9 cellular contexts compared by ENCODE assay signal in genomic region chrX:47194388-47194787, GRCh38. TPM values are rescaled to one million over a fixed set of nuclear protein-coding genes. Genes with fewer than 3 reads are reported as not detected.
DNase-seq lines count a peak whose midpoint lies in the region; ATAC-seq, FAIRE-seq and TF ChIP-seq lines count a peak whose summit lies in the region.
"Had no signal": no experiment of that assay in that cellular context is flagged by ENCODE, and none has a peak within 500 bp of the region (broad histone marks: within the 10 kb centered on the region; RNA-seq: fewer than 3 reads in every experiment).

No MANE protein-coding gene starts in this region.

- WGBS in liver: 24% methylated on average over 8 of the region's 8 CpGs
- WGBS in tibial nerve, 2 donors: 4 to 18% methylated on average over 6 to 8 of the region's 8 CpGs

- H3K4me3 ChIP-seq in ascending aorta (peak overlapping the region; percentile 72 to 99), liver (ENCODE audit: low read depth in 1 of 3, low read length in 3 of 3) (peak overlapping the region; percentile 74 to 91 (median 80)), tibial nerve (peak overlapping the region; percentile 72 to 83 (median 78))

- ATAC-seq in GM21367 (IDR thresholded peaks at IDR 0.05; ENCODE audit: unreplicated experiment): no peak

- TF ChIP-seq EP300 in tibial nerve (IDR thresholded peaks at IDR 0.05): no peak

- peak; percentile 58 for DNase-seq in activated CD4-positive, alpha-beta T cell treated with anti-CD3 and anti-CD28 coated beads, Interleukin-2, amount 10 ng/mL, durations not matched to agents 24 days and 14 days
- DNase-seq in activated CD4-positive, alpha-beta T cell treated with anti-CD3 and anti-CD28 coated beads for 1 hour: no peak
- DNase-seq in ascending aorta (ENCODE audit: low spot score in 2 of 2) (no peak), tibial nerve (ENCODE audit: low spot score in 2 of 2) (no peak), kidney glomerular epithelial cell (lab: John Stamatoyannopoulos, UW) (no peak), D721Med (ENCODE audit: insufficient read length, low spot score) (no peak)
- DNase-seq: NCI-H2107 had no signal

- TF ChIP-seq RAD21 in liver (IDR thresholded peaks at IDR 0.05): no peak

- peak overlapping the region; percentile 70 to 90 for H3K9ac ChIP-seq in liver (ENCODE audit: low read depth in 1 of 2, low read length in 2 of 2)

- peaks cover 12 to 24% of the 10 kb centered on the region in 2 donors for H3K4me1 ChIP-seq in ascending aorta
- peaks cover 8 to 49% (median 31%) of the 10 kb centered on the region in 4 donors for H3K4me1 ChIP-seq in liver (ENCODE audit: control insufficient read depth in 4 of 4, insufficient read depth in 4 of 4, low read length in 3 of 4)
- peaks cover 0 to 60% (median 22%) of the 10 kb centered on the region in 4 donors for H3K4me1 ChIP-seq in tibial nerve

- H3K9me3 ChIP-seq in ascending aorta (no peaks in the 10 kb centered on the region), liver (ENCODE audit: control insufficient read depth in 4 of 4, low read length in 3 of 4) (no peaks in the 10 kb centered on the region), tibial nerve (no peaks in the 10 kb centered on the region)

- H3K9me3 Mint-ChIP-seq in activated CD4-positive, alpha-beta T cell treated with anti-CD3 and anti-CD28 coated beads, Interleukin-2, amount 10 ng/mL, durations not matched to agents 24 days and 14 days: no peaks in the 10 kb centered on the region

- H3K27me3 Mint-ChIP-seq in activated CD4-positive, alpha-beta T cell treated with anti-CD3 and anti-CD28 coated beads, Interleukin-2, amount 10 ng/mL, durations not matched to agents 24 days and 14 days: no peaks in the 10 kb centered on the region

- peaks cover 31% of the 10 kb centered on the region for H3K4me1 Mint-ChIP-seq in activated CD4-positive, alpha-beta T cell treated with anti-CD3 and anti-CD28 coated beads, Interleukin-2, amount 10 ng/mL, durations not matched to agents 24 days and 14 days

- peaks cover 37% of the 10 kb centered on the region for H3K36me3 Mint-ChIP-seq in activated CD4-positive, alpha-beta T cell treated with anti-CD3 and anti-CD28 coated beads, Interleukin-2, amount 10 ng/mL, durations not matched to agents 24 days and 14 days (ENCODE audit: low read depth)

- H3K27ac Mint-ChIP-seq in activated CD4-positive, alpha-beta T cell treated with anti-CD3 and anti-CD28 coated beads, Interleukin-2, amount 10 ng/mL, durations not matched to agents 24 days and 14 days: peak overlapping the region; percentile 98

- intact Hi-C loops in activated CD4-positive, alpha-beta T cell treated with anti-CD3 and anti-CD28 coated beads, Interleukin-2, amount 10 ng/mL, durations not matched to agents 24 days and 14 days (cut with micrococcal nuclease): loop anchor here (5.0 to 10.0 kb wide), 2 partner anchors 173 to 460 kb away; partner anchors contain the start of genes ELK1 and UXT
- intact Hi-C loops in ascending aorta (cut with DNase I): loop anchor here (1.0 to 10.0 kb wide), 5 partner anchors 38 to 460 kb away; partner anchors contain the start of genes ELK1, USP11, UXT and ZNF41

- H3K4me3 Mint-ChIP-seq in activated CD4-positive, alpha-beta T cell treated with anti-CD3 and anti-CD28 coated beads, Interleukin-2, amount 10 ng/mL, durations not matched to agents 24 days and 14 days: peak overlapping the region; percentile 94

- no peak for FAIRE-seq in D721Med (lab: Jason Lieb, UNC)

- H3K27me3 ChIP-seq in ascending aorta (no peaks in the 10 kb centered on the region), liver (ENCODE audit: control insufficient read depth in 4 of 4, insufficient read depth in 4 of 4, low read length in 3 of 4) (peaks cover 0 to 4% (median 0%) of the 10 kb centered on the region in 4 donors), tibial nerve (peaks cover 0 to 3% of the 10 kb centered on the region in 2 donors)

- peaks cover 5 to 15% of the 10 kb centered on the region in 2 donors for H3K36me3 ChIP-seq in ascending aorta
- H3K36me3 ChIP-seq in liver (ENCODE audit: control insufficient read depth in 4 of 4, insufficient read depth in 3 of 4, low read depth in 1 of 4, low read length in 3 of 4): peaks cover 0 to 14% (median 5%) of the 10 kb centered on the region in 4 donors
- peaks cover 3 to 12% (median 7%) of the 10 kb centered on the region in 3 donors for H3K36me3 ChIP-seq in tibial nerve

- H3K27ac ChIP-seq in ascending aorta: peak overlapping the region; percentile 95 to 99
- peak overlapping the region; percentile 91 to 94 for H3K27ac ChIP-seq in liver (ENCODE audit: low read depth in 1 of 2, low read length in 2 of 2)
- peak overlapping the region; percentile 86 to 98 (median 97) for H3K27ac ChIP-seq in tibial nerve

- TF ChIP-seq POLR2A in tibial nerve (IDR thresholded peaks at IDR 0.05): no peak

- TF ChIP-seq CTCF in ascending aorta (IDR thresholded peaks at IDR 0.05): no peak
- TF ChIP-seq CTCF in liver (IDR thresholded peaks at IDR 0.05; ENCODE audit: low read depth, low read length, missing input control): no peak
- no peak for TF ChIP-seq CTCF in tibial nerve (IDR thresholded peaks at IDR 0.05)
- no peak for TF ChIP-seq CTCF in D721Med (IDR thresholded peaks at IDR 0.05; ENCODE audit: insufficient read depth, missing control alignments)

TF ChIP-seq in liver, 16 proteins besides CTCF, POLR2A, EP300 and RAD21:
- TF ChIP-seq, protein P1, sequence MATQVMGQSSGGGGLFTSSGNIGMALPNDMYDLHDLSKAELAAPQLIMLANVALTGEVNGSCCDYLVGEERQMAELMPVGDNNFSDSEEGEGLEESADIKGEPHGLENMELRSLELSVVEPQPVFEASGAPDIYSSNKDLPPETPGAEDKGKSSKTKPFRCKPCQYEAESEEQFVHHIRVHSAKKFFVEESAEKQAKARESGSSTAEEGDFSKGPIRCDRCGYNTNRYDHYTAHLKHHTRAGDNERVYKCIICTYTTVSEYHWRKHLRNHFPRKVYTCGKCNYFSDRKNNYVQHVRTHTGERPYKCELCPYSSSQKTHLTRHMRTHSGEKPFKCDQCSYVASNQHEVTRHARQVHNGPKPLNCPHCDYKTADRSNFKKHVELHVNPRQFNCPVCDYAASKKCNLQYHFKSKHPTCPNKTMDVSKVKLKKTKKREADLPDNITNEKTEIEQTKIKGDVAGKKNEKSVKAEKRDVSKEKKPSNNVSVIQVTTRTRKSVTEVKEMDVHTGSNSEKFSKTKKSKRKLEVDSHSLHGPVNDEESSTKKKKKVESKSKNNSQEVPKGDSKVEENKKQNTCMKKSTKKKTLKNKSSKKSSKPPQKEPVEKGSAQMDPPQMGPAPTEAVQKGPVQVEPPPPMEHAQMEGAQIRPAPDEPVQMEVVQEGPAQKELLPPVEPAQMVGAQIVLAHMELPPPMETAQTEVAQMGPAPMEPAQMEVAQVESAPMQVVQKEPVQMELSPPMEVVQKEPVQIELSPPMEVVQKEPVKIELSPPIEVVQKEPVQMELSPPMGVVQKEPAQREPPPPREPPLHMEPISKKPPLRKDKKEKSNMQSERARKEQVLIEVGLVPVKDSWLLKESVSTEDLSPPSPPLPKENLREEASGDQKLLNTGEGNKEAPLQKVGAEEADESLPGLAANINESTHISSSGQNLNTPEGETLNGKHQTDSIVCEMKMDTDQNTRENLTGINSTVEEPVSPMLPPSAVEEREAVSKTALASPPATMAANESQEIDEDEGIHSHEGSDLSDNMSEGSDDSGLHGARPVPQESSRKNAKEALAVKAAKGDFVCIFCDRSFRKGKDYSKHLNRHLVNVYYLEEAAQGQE (IDR thresholded peaks at IDR 0.05): no peak
- TF ChIP-seq HNF4G (IDR thresholded peaks at IDR 0.05) (no peak), HNF4A (conservative IDR thresholded peaks at IDR 0.05) (no peak), RXRA (IDR thresholded peaks at IDR 0.05) (no peak)

RNA-seq across cellular contexts. Expression of gene UBA1, which starts 0.8 kb away (rescaled TPM):
- 233 and 246 TPM in 2 replicates for total RNA-seq in activated CD4-positive, alpha-beta T cell treated with anti-CD3 and anti-CD28 coated beads, Interleukin-2, amount 10 ng/mL, durations not matched to agents 24 days and 14 days
- total RNA-seq in ascending aorta (162 TPM), liver (10 to 100 TPM; 59.6 to 85.4 TPM), tibial nerve (100 to 1,000 TPM; 124 to 168 (median 144) TPM)
- 10 to 100 TPM; 39.8 to 77.7 TPM for polyA plus RNA-seq in liver

RNA-seq across cellular contexts. Expression of gene CDK16, which starts 24.1 kb away (rescaled TPM):
- 66.3 and 70.2 TPM in 2 replicates for total RNA-seq in activated CD4-positive, alpha-beta T cell treated with anti-CD3 and anti-CD28 coated beads, Interleukin-2, amount 10 ng/mL, durations not matched to agents 24 days and 14 days
- 87.4 TPM for total RNA-seq in ascending aorta
- 10 to 100 TPM; 21.9 to 31.1 TPM for total RNA-seq in liver
- polyA plus RNA-seq in liver: 10 to 100 TPM; 10.8 to 18.0 TPM
- 10 to 100 TPM; 64.9 to 94.2 (median 84.5) TPM for total RNA-seq in tibial nerve

RNA-seq across cellular contexts. Expression of gene USP11, which starts 38.4 kb away (rescaled TPM):
- total RNA-seq in activated CD4-positive, alpha-beta T cell treated with anti-CD3 and anti-CD28 coated beads, Interleukin-2, amount 10 ng/mL, durations not matched to agents 24 days and 14 days: 25.9 and 27.3 TPM in 2 replicates
- total RNA-seq in ascending aorta (104 TPM), liver (10 to 100 TPM; 11.8 to 24.3 TPM), tibial nerve (10 to 100 TPM; 54.6 to 85.8 (median 63.9) TPM)
- 10 to 100 TPM in 1 of 2 donors, 1 to 10 TPM in 1; 9.6 to 10.4 TPM for polyA plus RNA-seq in liver

RNA-seq across cellular contexts. Expression of gene RBM10, which starts 49.4 kb away (rescaled TPM):
- 64.3 and 64.6 TPM in 2 replicates for total RNA-seq in activated CD4-positive, alpha-beta T cell treated with anti-CD3 and anti-CD28 coated beads, Interleukin-2, amount 10 ng/mL, durations not matched to agents 24 days and 14 days
- total RNA-seq in ascending aorta (52.4 TPM), liver (10 to 100 TPM; 19.9 to 26.6 TPM), tibial nerve (10 to 100 TPM; 27.3 to 46.2 (median 33.7) TPM)
- 10 to 100 TPM in 1 of 2 donors, 1 to 10 TPM in 1; 8.2 to 15.0 TPM for polyA plus RNA-seq in liver

RNA-seq across cellular contexts. Expression of gene NDUFB11, which starts 49.9 kb away (rescaled TPM):
- total RNA-seq in activated CD4-positive, alpha-beta T cell treated with anti-CD3 and anti-CD28 coated beads, Interleukin-2, amount 10 ng/mL, durations not matched to agents 24 days and 14 days: 86.8 and 89.5 TPM in 2 replicates
- total RNA-seq in ascending aorta: 122 TPM
- 10 to 100 TPM; 23.6 to 54.6 TPM for total RNA-seq in liver
- polyA plus RNA-seq in liver: 100 to 1,000 TPM in 1 of 2 donors, 10 to 100 TPM in 1; 78.4 to 127 TPM
- 10 to 100 TPM; 45.4 to 78.1 (median 60.5) TPM for total RNA-seq in tibial nerve
